ENCODE assay signal across 8 cellular contexts in the genomic region with DNA sequence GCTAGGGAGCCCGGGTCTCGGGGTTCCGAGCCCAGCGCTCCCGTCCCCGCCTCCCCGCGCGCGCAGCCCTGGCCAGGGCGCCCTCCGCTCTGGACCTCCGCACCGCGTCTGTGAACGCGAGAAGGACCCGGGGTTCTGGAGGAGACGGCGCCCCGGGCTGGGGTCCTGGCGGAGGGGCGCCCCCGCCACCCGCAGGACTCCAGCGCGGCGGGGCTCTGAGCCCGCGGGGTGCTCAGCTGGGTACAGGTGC. TPM values are rescaled to one million over a fixed set of nuclear protein-coding genes. Genes with fewer than 3 reads are reported as not detected.
DNase-seq lines count a peak whose midpoint lies in the region; ATAC-seq and TF ChIP-seq lines count a peak whose summit lies in the region.

No MANE protein-coding gene starts in this region.

- no peaks in the 10 kb centered on the region for H3K36me3 ChIP-seq in ascending aorta
- H3K36me3 ChIP-seq in aorta (ENCODE audit: control insufficient read depth in 1 of 2, insufficient read depth in 2 of 2, low read length in 1 of 2), result no peaks in the 10 kb centered on the region

- TF ChIP-seq POLR2A in lower leg skin (IDR thresholded peaks at IDR 0.05), result no peak

- DNase-seq in ascending aorta (ENCODE audit: low spot score in 2 of 2) (no peak), lower leg skin (ENCODE audit: low spot score in 2 of 2) (no peak), aorta (no peak), GM10266 (ENCODE audit: extremely low spot score) (no peak)
- DNase-seq in effector CD4-positive, alpha-beta T cell, result no peak

- intact Hi-C loops in ascending aorta (cut with DNase I), result loop anchor here (1.0 to 2.0 kb wide), 4 partner anchors 33 to 131 kb away; a partner anchor contains a TSS
- intact Hi-C loops in lower leg skin (cut with DNase I; ENCODE audit: low total_unique reads), result no loop called here
- intact Hi-C loops in aorta (cut with DNase I), result loop anchor here (2.0 to 10.0 kb wide), 3 partner anchors 57 to 93 kb away; no protein-coding TSS in a partner anchor

- H3K27me3 ChIP-seq in ascending aorta, result no peaks in the 10 kb centered on the region
- H3K27me3 ChIP-seq in aorta (ENCODE audit: control insufficient read depth in 1 of 2, insufficient read depth in 2 of 2, low read length in 1 of 2), result no peaks in the 10 kb centered on the region

- peak overlapping the region; percentile 84 to 99 for H3K4me3 ChIP-seq in ascending aorta
- H3K4me3 ChIP-seq in lower leg skin (ENCODE audit: low read depth, poor library complexity, severe bottlenecking), result peak overlapping the region; percentile 57
- peak overlapping the region; percentile 71 to 100 for H3K4me3 ChIP-seq in aorta (ENCODE audit: low read length in 2 of 2)

- TF ChIP-seq CTCF in ascending aorta (IDR thresholded peaks at IDR 0.05) (no peak), lower leg skin (IDR thresholded peaks at IDR 0.05) (no peak), GM10266 (IDR thresholded peaks at IDR 0.05; ENCODE audit: control insufficient read depth, insufficient read depth, low read depth, missing control alignments) (no peak)

- ATAC-seq in GM18909 (IDR thresholded peaks at IDR 0.05; ENCODE audit: poor library complexity, unreplicated experiment) (peak; percentile 31), HG02884 (IDR thresholded peaks at IDR 0.05; ENCODE audit: unreplicated experiment) (peak; percentile 27), aorta (ENCODE audit: low FRiP score) (no peak), HG03565 (IDR thresholded peaks at IDR 0.05; ENCODE audit: unreplicated experiment) (no peak)

- peak overlapping the region; percentile 88 to 91 for H3K27ac ChIP-seq in ascending aorta
- peak overlapping the region; percentile 3 to 52 for H3K27ac ChIP-seq in aorta (ENCODE audit: low read depth in 1 of 2, low read length in 2 of 2)

- H3K4me1 ChIP-seq in ascending aorta (peaks cover 0 to 31% of the 10 kb centered on the region in 2 donors), aorta (ENCODE audit: control insufficient read depth in 1 of 2, insufficient read depth in 2 of 2, low read length in 2 of 2) (peaks cover 0 to 5% of the 10 kb centered on the region in 2 donors)

- H3K9me3 ChIP-seq in ascending aorta (no peaks in the 10 kb centered on the region), aorta (ENCODE audit: control insufficient read depth, low read length) (no peaks in the 10 kb centered on the region)

- WGBS in lower leg skin, 2 donors, result 1% methylated on average over 13 of the region's 30 CpGs; no CpG with 5 or more reads in 1 of the 2 donors
- 0 to 1% methylated on average over 25 to 30 of the region's 30 CpGs for WGBS in aorta, 2 donors

RNA-seq across cellular contexts. Expression of a gene that starts 0.4 kb away (rescaled TPM):
- total RNA-seq in ascending aorta (17.1 TPM), lower leg skin (1 to 10 TPM; 1.8 to 4.9 (median 2.9) TPM), aorta (10 to 100 TPM; 24.5 to 56.6 TPM)
- 100 to 1,000 TPM in 1 of 2 donors, 10 to 100 TPM in 1; 26.2 to 102 TPM for polyA plus RNA-seq in aorta

Comparison
In these comparisons a context has a peak if more than half of its experiments do, and no peak if none do; other contexts are left out.
1. ATAC-seq: peak in GM18909 (single experiment) and HG02884 (single experiment); none in aorta (single experiment) and HG03565 (single experiment).
2. Peak in every context shown above with its lines, with median percentiles within 50 percentile points of each other: H3K4me3 ChIP-seq.